9 cellular contexts compared by ENCODE assay signal in the genomic region with DNA sequence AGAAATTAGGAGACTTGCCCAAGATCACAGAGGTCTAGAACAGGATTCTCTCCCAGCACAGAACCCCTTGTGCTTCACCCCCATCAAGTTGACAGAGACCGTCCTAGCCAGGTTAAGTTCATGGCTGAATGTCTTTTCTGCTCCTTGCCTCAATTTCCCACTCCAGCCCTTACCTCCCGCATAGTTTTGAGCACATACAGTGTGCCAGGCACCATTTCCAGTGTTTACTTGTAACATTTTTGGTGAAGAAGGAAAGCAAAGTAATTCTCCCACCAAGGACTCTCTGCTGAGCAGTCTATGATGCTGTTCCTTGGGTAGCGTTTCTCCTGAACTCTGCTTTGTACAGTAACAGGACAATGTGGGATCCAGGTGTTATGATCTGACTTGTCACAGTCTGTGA. TPM values are rescaled to one million over a fixed set of nuclear protein-coding genes. Genes with fewer than 3 reads are reported as not detected.
DNase-seq lines count a peak whose midpoint lies in the region; ATAC-seq and TF ChIP-seq lines count a peak whose summit lies in the region.
"Had no signal": no experiment of that assay in that cellular context is flagged by ENCODE, and none has a peak within 500 bp of the region (broad histone marks: within the 10 kb centered on the region; RNA-seq: fewer than 3 reads in every experiment).

No MANE protein-coding gene starts in this region.

- H3K9me3 ChIP-seq in left ventricle myocardium inferior (replicated peaks) = no peaks in the 10 kb centered on the region
- no peaks in the 10 kb centered on the region for H3K9me3 ChIP-seq in mucosa of stomach (ENCODE audit: control insufficient read depth, low read length)
- H3K9me3 ChIP-seq in uterus = no peaks in the 10 kb centered on the region

- intact Hi-C loops in left ventricle myocardium inferior (cut with micrococcal nuclease) = no loop called here
- intact Hi-C loops in left ventricle myocardium superior (cut with micrococcal nuclease) = no loop called here
- intact Hi-C loops in uterus (cut with DNase I; ENCODE audit: low total_unique reads) = no loop called here

- H3K27ac ChIP-seq in left ventricle myocardium inferior (replicated peaks) (peak overlapping the region; percentile 85), uterus (peak overlapping the region; percentile 88 to 92)

- H3K27me3 ChIP-seq in left ventricle myocardium inferior (ENCODE audit: low read depth) = no peaks in the 10 kb centered on the region
- no peaks in the 10 kb centered on the region for H3K27me3 ChIP-seq in mucosa of stomach (ENCODE audit: control insufficient read depth, insufficient read depth, low read length)
- H3K27me3 ChIP-seq in uterus = no peaks in the 10 kb centered on the region

- no peak for TF ChIP-seq POLR2A in uterus (IDR thresholded peaks at IDR 0.05)

- H3K36me3 ChIP-seq in left ventricle myocardium inferior (peaks cover 31% of the 10 kb centered on the region), mucosa of stomach (ENCODE audit: control insufficient read depth, insufficient read depth, low read length) (peaks cover 5% of the 10 kb centered on the region), uterus (no peaks in the 10 kb centered on the region)

- H3K9ac ChIP-seq in mucosa of stomach (ENCODE audit: low read length) = peak overlapping the region; percentile 93

- H3K4me3 ChIP-seq in left ventricle myocardium inferior = peak overlapping the region; percentile 84
- peak overlapping the region; percentile 82 to 91 for H3K4me3 ChIP-seq in cardiac fibroblast (replicated peaks in 1 of 2; ENCODE audit: low read depth in 2 of 2, low read length in 2 of 2)
- peak overlapping the region; percentile 89 for H3K4me3 ChIP-seq in mucosa of stomach (ENCODE audit: low read length)
- H3K4me3 ChIP-seq in uterus = peak overlapping the region; percentile 64 to 70

- ATAC-seq in left ventricle myocardium superior (no peak), HG03039 (IDR thresholded peaks at IDR 0.05; ENCODE audit: unreplicated experiment) (no peak)

- TF ChIP-seq CTCF in left ventricle myocardium inferior (IDR thresholded peaks at IDR 0.05; ENCODE audit: borderline replicate concordance) (no peak), cardiac fibroblast (IDR thresholded peaks at IDR 0.05; ENCODE audit: low read depth, low read length) (no peak), uterus (IDR thresholded peaks at IDR 0.05) (no peak)

- DNase-seq in left ventricle myocardium inferior (no peak), left ventricle myocardium superior (no peak), cardiac fibroblast (ENCODE audit: low read depth in 2 of 2) (no peak), uterus (no peak), NCI-H187 treated with DMSO at 0.1 percent for 48 hours (lab: John Stamatoyannopoulos, UW) (no peak), NCI-H1694 (lab: John Stamatoyannopoulos, UW) (no peak)
- DNase-seq: amniotic stem cell had no signal

- peaks cover 30% of the 10 kb centered on the region for H3K4me1 ChIP-seq in left ventricle myocardium inferior
- peaks cover 19% of the 10 kb centered on the region for H3K4me1 ChIP-seq in mucosa of stomach (ENCODE audit: control insufficient read depth, insufficient read depth, low read length)
- H3K4me1 ChIP-seq in uterus = peaks cover 0 to 9% of the 10 kb centered on the region in 2 donors

RNA-seq across cellular contexts. Expression of a gene that starts 1.2 kb away (rescaled TPM):
- total RNA-seq in left ventricle myocardium inferior (23.2 TPM), left ventricle myocardium superior (24.5 TPM), uterus (10 to 100 TPM; 17.9 to 40.0 (median 28.6) TPM)

RNA-seq across cellular contexts. Expression of a gene that starts 10.3 kb away (rescaled TPM):
- total RNA-seq in left ventricle myocardium inferior = 118 TPM
- total RNA-seq in left ventricle myocardium superior = 149 TPM
- total RNA-seq in uterus = 100 to 1,000 TPM in 3 of 4 donors, 10 to 100 TPM in 1; 92.2 to 375 (median 207) TPM

RNA-seq across cellular contexts. Expression of a gene that starts 44.8 kb away (rescaled TPM):
- total RNA-seq in left ventricle myocardium inferior (not detected), left ventricle myocardium superior (not detected), uterus (under 1 TPM in 1 of 4 donors, not detected in 3; 0.14 TPM)
